7 cellular contexts compared by ENCODE assay signal in the genomic region with DNA sequence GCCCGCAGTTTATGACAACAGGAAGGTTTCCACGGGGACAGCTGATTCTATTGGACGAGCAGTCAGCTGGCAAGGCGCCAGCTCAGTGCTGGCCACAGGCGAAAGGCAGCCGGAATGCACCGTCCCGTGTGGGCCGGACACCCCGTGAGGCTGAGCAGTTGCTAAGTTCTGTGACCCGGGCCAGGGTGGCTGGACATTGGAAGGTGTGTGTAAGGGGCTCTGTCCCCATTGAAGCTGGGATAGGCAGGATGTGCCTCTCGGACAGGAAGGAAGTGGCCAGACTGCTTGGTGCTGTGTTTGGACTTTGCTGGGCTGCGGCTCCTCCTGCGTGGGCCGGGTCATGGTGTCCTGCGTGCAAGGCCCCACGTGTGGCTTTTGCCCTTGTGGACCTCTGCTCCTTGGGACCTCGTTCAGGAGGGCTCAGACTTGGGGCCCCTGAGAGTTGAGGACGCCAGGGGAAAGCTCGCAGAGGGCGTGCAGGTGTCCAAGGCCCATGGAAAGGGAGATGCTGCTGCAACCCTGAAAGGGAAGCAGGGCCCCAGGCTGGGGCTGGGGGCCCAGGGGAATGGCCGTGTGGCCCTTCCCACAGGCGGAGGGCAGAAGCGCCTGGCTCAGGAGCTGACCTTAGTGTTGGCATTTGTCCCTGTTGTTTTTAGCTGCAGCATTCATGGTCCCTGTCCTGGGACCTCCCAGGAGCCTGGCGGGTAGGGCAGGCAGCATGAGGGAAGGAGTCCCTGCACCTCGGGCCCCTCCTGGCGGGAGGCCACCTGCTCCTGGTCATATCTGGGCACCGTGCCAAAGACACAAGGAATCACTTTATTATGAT. TPM values are rescaled to one million over a fixed set of nuclear protein-coding genes. Genes with fewer than 3 reads are reported as not detected.
DNase-seq lines count a peak whose midpoint lies in the region; ATAC-seq and TF ChIP-seq lines count a peak whose summit lies in the region.

No MANE protein-coding gene starts in this region.

- DNase-seq in NCI-H2029 (lab: John Stamatoyannopoulos, UW): peak; percentile 63
- DNase-seq in cerebellar cortex (ENCODE audit: low spot score): peak; percentile 82
- peak; percentile 73 to 95 for DNase-seq in lower leg skin (ENCODE audit: low spot score in 2 of 2)
- DNase-seq in upper lobe of left lung: peak; percentile 65 to 86
- no peak for DNase-seq in NCI-H2107 (lab: John Stamatoyannopoulos, UW)

- no peaks in the 10 kb centered on the region for H3K27me3 ChIP-seq in upper lobe of left lung

- H3K9me3 ChIP-seq in upper lobe of left lung: no peaks in the 10 kb centered on the region

- 39 to 43% methylated on average over 20 to 28 of the region's 28 CpGs for WGBS in lower leg skin, 2 donors
- WGBS in upper lobe of left lung, 2 donors: 21 to 32% methylated on average over 14 to 28 of the region's 28 CpGs

- peak in 3 of 4 donors; percentile 33 to 92 (median 77) for TF ChIP-seq EP300 in upper lobe of left lung (IDR thresholded peaks at IDR 0.05)

- no peaks in the 10 kb centered on the region for H3K36me3 ChIP-seq in upper lobe of left lung

- intact Hi-C loops in lower leg skin (cut with DNase I; ENCODE audit: low total_unique reads): no loop called here

- H3K4me1 ChIP-seq in upper lobe of left lung: peaks cover 88 to 93% (median 90%) of the 10 kb centered on the region in 4 donors

- H3K4me3 ChIP-seq in lower leg skin (ENCODE audit: low read depth, poor library complexity, severe bottlenecking) (no peak overlapping the region), upper lobe of left lung (peak overlapping the region in 1 of 4 donors; percentile 13)

- peak overlapping the region; percentile 88 to 95 (median 91) for H3K27ac ChIP-seq in upper lobe of left lung

- ATAC-seq in upper lobe of left lung (ENCODE audit: low FRiP score in 2 of 2) (peak; percentile 41 to 70), GM21360 (IDR thresholded peaks at IDR 0.05; ENCODE audit: unreplicated experiment) (no peak), HG02840 (IDR thresholded peaks at IDR 0.05; ENCODE audit: low FRiP score, unreplicated experiment) (no peak)

- no peak for TF ChIP-seq CTCF in lower leg skin (IDR thresholded peaks at IDR 0.05)
- no peak for TF ChIP-seq CTCF in upper lobe of left lung (IDR thresholded peaks at IDR 0.05)

- TF ChIP-seq POLR2A in lower leg skin (IDR thresholded peaks at IDR 0.05) (no peak), upper lobe of left lung (IDR thresholded peaks at IDR 0.05) (peak in 1 of 4 donors; percentile 1)

RNA-seq across cellular contexts. Expression of gene BAIAP2, which starts 10.0 kb away (rescaled TPM):
- 100 to 1,000 TPM; 190 to 308 (median 224) TPM for total RNA-seq in lower leg skin
- 100 to 1,000 TPM in 5 of 6 donors, 10 to 100 TPM in 1; 90.7 to 231 (median 123) TPM for total RNA-seq in upper lobe of left lung

RNA-seq across cellular contexts. Expression of gene CHMP6, which starts 53.3 kb away (rescaled TPM):
- total RNA-seq in lower leg skin (10 to 100 TPM; 19.8 to 36.7 (median 26.1) TPM), upper lobe of left lung (10 to 100 TPM; 29.5 to 75.4 (median 34.8) TPM)

Comparison
In these comparisons a context has a peak if more than half of its experiments do, and no peak if none do; other contexts are left out.
1. ATAC-seq: peak in upper lobe of left lung (2 of 2); none in GM21360 (single experiment) and HG02840 (single experiment).